ENCODE assay signal across 31 cellular contexts in genomic region chr6:23483896-23484295, GRCh38.
"Had no signal": no experiment of that assay in that cellular context is flagged by ENCODE, and none has a peak within 500 bp of the region (broad histone marks: within the 10 kb centered on the region; RNA-seq: fewer than 3 reads in every experiment).

No MANE protein-coding gene starts in this region.

- H3K27ac ChIP-seq: adrenal gland, body of pancreas, cardiac muscle cell, coronary artery, dorsolateral prefrontal cortex, esophagus squamous epithelium had no signal

- H3K4me1 ChIP-seq: adrenal gland, body of pancreas, esophagus squamous epithelium had no signal

- H3K4me3 ChIP-seq: adrenal gland, body of pancreas, cardiac muscle cell, coronary artery, dorsolateral prefrontal cortex, esophagus squamous epithelium had no signal

- ATAC-seq: activated CD4-positive, alpha-beta T cell treated with anti-CD3 and anti-CD28 coated beads for 36 hours; activated CD8-positive, alpha-beta memory T cell treated with anti-CD3 and anti-CD28 coated beads, Interleukin-2, amount 10 ng/mL, durations not matched to agents 7 days and 5 days; activated CD8-positive, alpha-beta T cell treated with anti-CD3 and anti-CD28 coated beads, Interleukin-2, amount 10 ng/mL, durations not matched to agents 7 days and 5 days; activated naive CD8-positive, alpha-beta T cell treated with anti-CD3 and anti-CD28 coated beads, Interleukin-2, amount 50 U/mL, for 24 hours; body of pancreas; T-helper 17 cell had no signal

- DNase-seq: activated CD4-positive, alpha-beta memory T cell treated with anti-CD3 and anti-CD28 coated beads for 36 hours; activated CD4-positive, alpha-beta T cell treated with anti-CD3 and anti-CD28 coated beads for 36 hours; activated CD4-positive, alpha-beta T cell treated with anti-CD3 and anti-CD28 coated beads, Interleukin-2, amount 10 ng/mL, durations not matched to agents 24 days and 14 days; activated CD4-positive, CD25-positive, alpha-beta regulatory T cell; activated CD4-positive, CD25-positive, alpha-beta regulatory T cell treated with anti-CD3 and anti-CD28 coated beads, Interleukin-2, amount 50 U/mL, for 72 hours; activated CD8-positive, alpha-beta memory T cell treated with anti-CD3 and anti-CD28 coated beads, Interleukin-2, amount 10 ng/mL, durations not matched to agents 7 days and 5 days; activated CD8-positive, alpha-beta memory T cell treated with anti-CD3 and anti-CD28 coated beads, Interleukin-2, amount 50 U/mL, for 4 hours; activated CD8-positive, alpha-beta T cell treated with anti-CD3 and anti-CD28 coated beads, Interleukin-2, amount 10 ng/mL, durations not matched to agents 7 days and 5 days; activated effector memory CD4-positive, alpha-beta T cell treated with anti-CD3 and anti-CD28 coated beads, Interleukin-2, amount 50 U/mL, for 16 hours; activated naive CD4-positive, alpha-beta T cell treated with anti-CD3 and anti-CD28 coated beads for 36 hours; activated naive CD8-positive, alpha-beta T cell treated with anti-CD3 and anti-CD28 coated beads for 36 hours; activated naive CD8-positive, alpha-beta T cell treated with anti-CD3 and anti-CD28 coated beads, Interleukin-2, amount 50 U/mL, for 24 hours; activated T-cell treated with anti-CD3 and anti-CD28 coated beads, Interleukin-2, amount 50 U/mL, for 1 hour; activated T-cell treated with anti-CD3 and anti-CD28 coated beads, Interleukin-2, amount 50 U/mL, for 48 hours; adrenal gland; amygdala; aorta; body of pancreas; central memory CD4-positive, alpha-beta T cell; cerebellar nuclear complex; dorsolateral prefrontal cortex; effector memory CD4-positive, alpha-beta T cell; endodermal cell; erythroblast; esophagus squamous epithelium; head of caudate nucleus; T-helper 1 cell; T-helper 17 cell; T1000 had no signal

- H3K9me3 ChIP-seq: adrenal gland, body of pancreas, esophagus squamous epithelium had no signal

- H3K36me3 ChIP-seq: adrenal gland, cardiac muscle cell, esophagus squamous epithelium had no signal

- H3K27me3 ChIP-seq: adrenal gland, body of pancreas, cardiac muscle cell, dorsolateral prefrontal cortex, esophagus squamous epithelium had no signal
